In the genomic region with DNA sequence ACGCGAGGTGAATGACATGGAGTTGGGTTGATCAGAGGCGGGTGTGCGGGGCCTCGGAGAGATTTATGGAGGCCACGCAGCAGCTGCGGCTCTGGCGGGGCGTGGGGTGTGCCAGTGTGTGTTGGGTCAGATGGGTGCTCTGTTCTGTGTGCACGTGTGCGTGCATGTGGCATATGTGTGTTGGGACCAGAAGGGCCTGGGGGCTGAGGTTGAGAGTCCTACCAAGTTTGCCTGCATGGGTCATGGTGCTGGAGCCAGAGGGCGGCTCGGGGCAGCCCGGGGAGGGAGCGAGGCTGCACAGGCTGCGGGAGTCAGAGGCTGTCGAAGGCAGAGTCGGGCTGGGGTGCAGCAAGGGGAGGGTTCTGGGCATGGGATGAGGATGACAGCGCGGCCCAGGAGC, we compare ENCODE assay signal across 1 cellular context.
TF ChIP-seq lines count a peak whose summit lies in the region.

No MANE protein-coding gene starts in this region.

TF ChIP-seq in HEK293, 187 proteins besides CTCF, POLR2A, EP300 and RAD21 (continued from another document):
- TF ChIP-seq ZNF623 (tag by site-specific recombination; IDR thresholded peaks at IDR 0.05) (no peak), ZNF76 (tag by site-specific recombination; IDR thresholded peaks at IDR 0.05; ENCODE audit: borderline replicate concordance, low read depth) (no peak), ZNF529 (tag by site-specific recombination; IDR thresholded peaks at IDR 0.05; ENCODE audit: insufficient replicate concordance) (no peak), ZNF521 (tag by site-specific recombination; IDR thresholded peaks at IDR 0.05) (no peak), ZNF692 (tag by site-specific recombination; IDR thresholded peaks at IDR 0.05) (no peak)
